In the genomic region with DNA sequence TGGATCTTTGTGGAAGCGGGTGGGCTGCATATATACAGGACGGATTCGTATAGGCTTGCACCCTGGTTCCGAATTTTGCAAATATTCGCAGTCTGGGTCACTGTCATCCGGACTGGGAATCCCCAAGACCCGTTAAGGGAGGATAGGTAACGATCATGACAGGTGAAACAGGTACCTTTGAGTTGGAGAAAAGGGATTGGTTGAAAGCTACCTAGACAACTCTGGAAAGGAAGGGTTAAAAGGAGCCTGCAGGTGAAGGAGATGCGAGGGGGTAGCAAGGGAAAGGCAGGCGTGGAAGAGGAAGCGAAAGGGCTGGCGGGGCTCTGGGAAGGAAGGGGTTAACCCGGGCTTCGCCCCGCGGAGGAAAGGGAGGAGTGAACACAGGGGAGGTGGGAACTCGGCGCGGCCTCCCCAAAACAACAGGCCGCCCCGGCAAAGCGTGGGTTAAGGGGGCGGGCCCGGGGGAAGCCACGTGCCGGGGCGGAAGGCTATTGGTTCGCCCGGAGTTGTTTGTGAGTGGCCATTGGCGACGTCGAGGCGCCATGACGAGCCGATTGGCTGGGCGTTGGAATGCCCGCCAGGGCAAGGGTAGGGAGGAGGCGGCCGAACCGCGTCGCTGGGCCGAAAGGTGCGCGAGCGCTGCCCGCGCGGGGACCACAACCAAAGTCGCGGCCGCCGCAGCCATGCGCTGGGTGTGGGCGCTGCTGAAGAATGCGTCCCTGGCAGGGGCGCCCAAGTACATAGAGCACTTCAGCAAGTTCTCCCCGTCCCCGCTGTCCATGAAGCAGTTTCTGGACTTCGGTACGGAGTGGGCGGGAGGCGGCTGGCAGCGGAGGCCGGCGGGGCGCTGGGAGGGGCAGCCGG, we compare ENCODE assay signal across 8 cellular contexts.
DNase-seq lines count a peak whose midpoint lies in the region; ATAC-seq and TF ChIP-seq lines count a peak whose summit lies in the region.

TSS of gene PDK2 (plus strand) at position 599 of the 864 bp plus-strand sequence. CDS start at position 684, 85 bp downstream.

- peak within 1 kb of the TSS; percentile 91 for H3K4me3 ChIP-seq in AG10803 (ENCODE audit: low read length)

- DNase-seq in AG10803 (ENCODE audit: low read depth) (peak; percentile 95), NCI-H446 (lab: John Stamatoyannopoulos, UW) (peak; percentile 71 to 94), cerebellar cortex (ENCODE audit: low spot score) (peak; percentile 97), islet precursor cell (peak; percentile 97)
- peak; percentile 95 for DNase-seq in activated CD4-positive, CD25-positive, alpha-beta regulatory T cell treated with anti-CD3 and anti-CD28 coated beads, Interleukin-2, amount 50 U/mL, for 72 hours
- peak; percentile 90 for DNase-seq in stimulated activated CD4-positive, alpha-beta T cell treated with anti-CD3 and anti-CD28 coated beads, Interleukin-12 subunit alpha, Interleukin-12 subunit beta, amount 100 ng/mL, for 4 hours

- ATAC-seq in GM19035 (IDR thresholded peaks at IDR 0.05; ENCODE audit: unreplicated experiment) (peak; percentile 94), HG03354 (IDR thresholded peaks at IDR 0.05; ENCODE audit: poor library complexity, severe bottlenecking, unreplicated experiment) (peak; percentile 89)

- no peak; the same call in 1 of the 2 replicates for TF ChIP-seq CTCF in AG10803 (conservative IDR thresholded peaks at IDR 0.05; ENCODE audit: low read length)

Comparison
In these comparisons a context has a peak if more than half of its experiments do, and no peak if none do; other contexts are left out.
1. Peak in every context shown above with its lines: DNase-seq, ATAC-seq and H3K4me3 ChIP-seq.